ENCODE assay signal across 8 cellular contexts in the genomic region with DNA sequence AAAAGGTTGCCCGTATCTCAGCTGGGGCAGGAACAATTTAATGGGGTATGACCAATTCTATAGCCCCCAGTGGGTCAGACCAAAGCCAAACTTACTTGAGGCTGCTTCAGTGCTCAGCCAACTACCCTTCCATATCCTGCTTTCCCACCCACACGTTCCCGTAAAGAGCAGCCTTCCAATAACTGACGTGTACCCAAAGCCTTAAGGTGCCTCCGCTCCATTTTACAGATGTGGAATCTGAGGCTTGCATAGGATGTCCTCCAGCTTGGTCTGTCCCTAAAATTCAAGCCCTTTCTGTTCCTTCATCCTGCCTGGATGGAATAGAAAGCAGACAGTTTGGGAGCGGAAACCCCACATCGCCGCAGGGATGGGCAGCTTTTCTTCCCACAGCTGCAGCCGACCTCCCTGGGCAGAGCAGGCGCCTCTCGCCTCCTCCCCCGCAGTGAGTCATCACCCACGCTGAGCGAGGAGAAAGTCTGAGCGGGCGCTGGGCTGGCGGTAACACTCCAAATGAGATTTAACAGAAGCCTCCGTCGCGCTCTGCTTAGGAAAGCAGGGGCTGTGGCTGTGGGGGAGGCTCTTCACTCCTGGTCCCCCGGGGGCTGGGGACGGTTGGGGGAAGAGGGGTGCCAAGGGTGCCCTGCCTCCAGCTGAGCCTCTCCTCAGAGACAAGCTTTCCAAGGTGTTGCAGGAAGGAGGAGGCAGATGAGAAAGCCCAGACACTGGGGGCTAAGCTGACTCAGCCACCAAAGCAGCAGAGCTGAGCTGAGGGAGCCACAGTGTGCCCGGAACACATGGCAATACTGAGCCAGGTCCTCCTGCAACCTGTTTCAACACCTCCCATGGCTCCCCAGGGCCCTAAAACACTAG. TPM values are rescaled to one million over a fixed set of nuclear protein-coding genes. Genes with fewer than 3 reads are reported as not detected.
DNase-seq lines count a peak whose midpoint lies in the region; ATAC-seq and TF ChIP-seq lines count a peak whose summit lies in the region.

No MANE protein-coding gene starts in this region.

- 10% methylated on average over 22 of the region's 23 CpGs for WGBS in hepatocyte (ENCODE audit: low lambda C conversion rate, missing lambda C conversion rate)

- H3K9me3 ChIP-seq in hepatocyte (ENCODE audit: low read depth): no peaks in the 10 kb centered on the region

- peaks cover 4% of the 10 kb centered on the region for H3K4me1 ChIP-seq in hepatocyte (ENCODE audit: insufficient read depth)

- DNase-seq in activated gamma-delta T cell treated with Interleukin-2 at 50 U/mL for 16 hours (peak; percentile 22), activated gamma-delta T cell (lab: John Stamatoyannopoulos, UW) (no peak), amygdala (lab: John Stamatoyannopoulos, UW) (peak in 32 of 56 donors; percentile 3 to 77 (median 40)), hepatocyte (ENCODE audit: low spot score) (peak; percentile 89), retinal pigment epithelial cell (ENCODE audit: low read depth) (peak; percentile 54)

- peak overlapping the region; percentile 32 for H3K4me3 ChIP-seq in hepatocyte
- peak overlapping the region; percentile 34 for H3K4me3 ChIP-seq in retinal pigment epithelial cell (ENCODE audit: low read length)

- H3K36me3 ChIP-seq in hepatocyte (replicated peaks; ENCODE audit: insufficient read depth, low read depth): no peaks in the 10 kb centered on the region

- H3K79me2 ChIP-seq in hepatocyte: no peaks in the 10 kb centered on the region

- no peaks in the 10 kb centered on the region for H3K27me3 ChIP-seq in hepatocyte

- peak overlapping the region; percentile 88 for H3K4me2 ChIP-seq in hepatocyte

- H4K20me1 ChIP-seq in hepatocyte (ENCODE audit: insufficient read depth, poor library complexity, severe bottlenecking): no peaks in the 10 kb centered on the region

- H2AFZ ChIP-seq in hepatocyte: peak overlapping the region; percentile 54

- TF ChIP-seq CTCF in hepatocyte (IDR thresholded peaks at IDR 0.05; ENCODE audit: poor library complexity) (no peak), retinal pigment epithelial cell (conservative IDR thresholded peaks at IDR 0.05; ENCODE audit: low read depth, low read length) (no peak)

- H3K9me2 ChIP-seq in hepatocyte (replicated peaks; ENCODE audit: insufficient read depth): no peaks in the 10 kb centered on the region

- ATAC-seq in SK-N-SH treated with all-trans-retinoic acid at 6 μM for 48 hours: peak; percentile 98
- no peak for ATAC-seq in GM21723 (IDR thresholded peaks at IDR 0.05; ENCODE audit: unreplicated experiment)
- ATAC-seq in HG03095 (IDR thresholded peaks at IDR 0.05; ENCODE audit: unreplicated experiment): no peak

- H3K27ac ChIP-seq in hepatocyte: peak overlapping the region; percentile 77

TF ChIP-seq in SK-N-SH treated with all-trans-retinoic acid at 6 μM for 48 hours, 23 proteins besides CTCF, POLR2A, EP300 and RAD21:
- TF ChIP-seq, protein P1, sequence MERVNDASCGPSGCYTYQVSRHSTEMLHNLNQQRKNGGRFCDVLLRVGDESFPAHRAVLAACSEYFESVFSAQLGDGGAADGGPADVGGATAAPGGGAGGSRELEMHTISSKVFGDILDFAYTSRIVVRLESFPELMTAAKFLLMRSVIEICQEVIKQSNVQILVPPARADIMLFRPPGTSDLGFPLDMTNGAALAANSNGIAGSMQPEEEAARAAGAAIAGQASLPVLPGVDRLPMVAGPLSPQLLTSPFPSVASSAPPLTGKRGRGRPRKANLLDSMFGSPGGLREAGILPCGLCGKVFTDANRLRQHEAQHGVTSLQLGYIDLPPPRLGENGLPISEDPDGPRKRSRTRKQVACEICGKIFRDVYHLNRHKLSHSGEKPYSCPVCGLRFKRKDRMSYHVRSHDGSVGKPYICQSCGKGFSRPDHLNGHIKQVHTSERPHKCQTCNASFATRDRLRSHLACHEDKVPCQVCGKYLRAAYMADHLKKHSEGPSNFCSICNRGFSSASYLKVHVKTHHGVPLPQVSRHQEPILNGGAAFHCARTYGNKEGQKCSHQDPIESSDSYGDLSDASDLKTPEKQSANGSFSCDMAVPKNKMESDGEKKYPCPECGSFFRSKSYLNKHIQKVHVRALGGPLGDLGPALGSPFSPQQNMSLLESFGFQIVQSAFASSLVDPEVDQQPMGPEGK (CRISPR knock-in tag; IDR thresholded peaks at IDR 0.05; ENCODE audit: borderline replicate concordance): peak; percentile 47; the same call in 1 of the 2 replicates
- TF ChIP-seq TCF4 (CRISPR knock-in tag; IDR thresholded peaks at IDR 0.05; ENCODE audit: borderline replicate concordance) (peak; percentile 62), ZNF70 (CRISPR knock-in tag; IDR thresholded peaks at IDR 0.05) (peak; percentile 18; the same call in 1 of the 2 replicates)
- TF ChIP-seq, protein P2, sequence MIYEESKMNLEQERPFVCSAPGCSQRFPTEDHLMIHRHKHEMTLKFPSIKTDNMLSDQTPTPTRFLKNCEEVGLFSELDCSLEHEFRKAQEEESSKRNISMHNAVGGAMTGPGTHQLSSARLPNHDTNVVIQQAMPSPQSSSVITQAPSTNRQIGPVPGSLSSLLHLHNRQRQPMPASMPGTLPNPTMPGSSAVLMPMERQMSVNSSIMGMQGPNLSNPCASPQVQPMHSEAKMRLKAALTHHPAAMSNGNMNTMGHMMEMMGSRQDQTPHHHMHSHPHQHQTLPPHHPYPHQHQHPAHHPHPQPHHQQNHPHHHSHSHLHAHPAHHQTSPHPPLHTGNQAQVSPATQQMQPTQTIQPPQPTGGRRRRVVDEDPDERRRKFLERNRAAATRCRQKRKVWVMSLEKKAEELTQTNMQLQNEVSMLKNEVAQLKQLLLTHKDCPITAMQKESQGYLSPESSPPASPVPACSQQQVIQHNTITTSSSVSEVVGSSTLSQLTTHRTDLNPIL (CRISPR knock-in tag; IDR thresholded peaks at IDR 0.05; ENCODE audit: low read depth): no peak

RNA-seq across cellular contexts. Expression of gene HRH1, which starts 57.8 kb away (rescaled TPM):
- total RNA-seq in hepatocyte: 2.9 and 5.1 TPM in 2 replicates
- polyA plus RNA-seq in hepatocyte: 1.8 and 3.3 TPM in 2 replicates
